Comparison of ENCODE assay signal across 20 cellular contexts in genomic region chr1:46656643-46657042, GRCh38. TPM values are rescaled to one million over a fixed set of nuclear protein-coding genes. Genes with fewer than 3 reads are reported as not detected.
DNase-seq lines count a peak whose midpoint lies in the region; ATAC-seq and TF ChIP-seq lines count a peak whose summit lies in the region.
"Had no signal": no experiment of that assay in that cellular context is flagged by ENCODE, and none has a peak within 500 bp of the region (broad histone marks: within the 10 kb centered on the region; RNA-seq: fewer than 3 reads in every experiment).

No MANE protein-coding gene starts in this region.

- peak overlapping the region; percentile 31 for H3K27ac ChIP-seq in left ventricle myocardium inferior (replicated peaks)
- H3K27ac ChIP-seq: 22Rv1, A549, C4-2B, HL-60 had no signal

- ATAC-seq in GM18870 (IDR thresholded peaks at IDR 0.05; ENCODE audit: unreplicated experiment), result no peak
- ATAC-seq: A549 had no signal

- TF ChIP-seq CTCF in left ventricle myocardium inferior (IDR thresholded peaks at IDR 0.05; ENCODE audit: borderline replicate concordance), result no peak

- H3K27me3 ChIP-seq in left ventricle myocardium inferior (ENCODE audit: low read depth), result no peaks in the 10 kb centered on the region

- peaks cover 87% of the 10 kb centered on the region for H3K36me3 ChIP-seq in left ventricle myocardium inferior

- intact Hi-C loops in left ventricle myocardium inferior (cut with micrococcal nuclease), result no loop called here

- peaks cover 36% of the 10 kb centered on the region for H3K4me1 ChIP-seq in left ventricle myocardium inferior
- H3K4me1 ChIP-seq: Caco-2 had no signal

- no peaks in the 10 kb centered on the region for H3K9me3 ChIP-seq in left ventricle myocardium inferior (replicated peaks)
- H3K9me3 ChIP-seq: A549, Caco-2 had no signal

- DNase-seq in NCI-H2081 (lab: John Stamatoyannopoulos, UW) (peak; percentile 26 to 72), NCI-H2081 treated with DMSO at 0.1 percent for 48 hours (lab: John Stamatoyannopoulos, UW) (no peak), NCI-H446 treated with DMSO at 0.1 percent for 48 hours (lab: John Stamatoyannopoulos, UW) (peak; percentile 72), left ventricle myocardium inferior (no peak), putamen (ENCODE audit: low spot score) (peak; percentile 34), NCI-H1694 (lab: John Stamatoyannopoulos, UW) (no peak), DMS79 (lab: John Stamatoyannopoulos, UW) (no peak)
- DNase-seq: AML-193; Caco-2; CD4-positive, alpha-beta T cell; GDM1; H9 had no signal

- no peak overlapping the region for H3K4me3 ChIP-seq in left ventricle myocardium inferior
- H3K4me3 ChIP-seq: A549 had no signal

RNA-seq across cellular contexts. Expression of gene ATPAF1, which starts 11.5 kb away (rescaled TPM):
- 235 TPM for total RNA-seq in left ventricle myocardium inferior

RNA-seq across cellular contexts. Expression of gene TEX38, which starts 15.0 kb away (rescaled TPM):
- total RNA-seq in left ventricle myocardium inferior, result 0.22 TPM
- total RNA-seq: Caco-2; CD4-positive, alpha-beta T cell; Daoy; H1; H9; HT1080 had no signal

RNA-seq across cellular contexts. Expression of gene MOB3C, which starts 40.0 kb away (rescaled TPM):
- 12.8 TPM for total RNA-seq in left ventricle myocardium inferior

RNA-seq across cellular contexts. Expression of gene MKNK1, which starts 52.6 kb away (rescaled TPM):
- 43.5 TPM for total RNA-seq in left ventricle myocardium inferior

Comparison
In these comparisons a context has a peak if more than half of its experiments do, and no peak if none do; other contexts are left out.
1. DNase-seq: peak in NCI-H2081 (2 of 2), NCI-H446 treated with DMSO at 0.1 percent for 48 hours (single experiment) and putamen (single experiment); none in NCI-H2081 treated with DMSO at 0.1 percent for 48 hours (single experiment), left ventricle myocardium inferior (single experiment), NCI-H1694 (single experiment) and DMS79 (single experiment).